In genomic region chr15:77013786-77014136, GRCh38 we compare ENCODE assay signal across 9 cellular contexts. TPM values are rescaled to one million over a fixed set of nuclear protein-coding genes. Genes with fewer than 3 reads are reported as not detected.
DNase-seq lines count a peak whose midpoint lies in the region; ATAC-seq and TF ChIP-seq lines count a peak whose summit lies in the region.
"Had no signal": no experiment of that assay in that cellular context is flagged by ENCODE, and none has a peak within 500 bp of the region (broad histone marks: within the 10 kb centered on the region; RNA-seq: fewer than 3 reads in every experiment).

No MANE protein-coding gene starts in this region.

- no TSS peak for BruUV-seq in A673 (replicated peaks; lab: Mats Ljungman, UMichigan)

- TF ChIP-seq POLR2A in right lobe of liver (IDR thresholded peaks at IDR 0.05), result no peak

- DNase-seq in GM10266 (ENCODE audit: extremely low spot score), result peak; percentile 78
- peak; percentile 93 for DNase-seq in activated CD4-positive, alpha-beta memory T cell treated with anti-CD3 and anti-CD28 coated beads, Interleukin-2, amount 10 ng/mL, durations not matched to agents 7 days and 5 days
- DNase-seq in right lobe of liver, result no peak
- DNase-seq in HUDEP-2 (lab: John Stamatoyannopoulos, UW; ENCODE audit: unreplicated experiment in 76 of 76), result no peak
- DNase-seq in A673 (ENCODE audit: low spot score), result no peak

- POLR2A ChIA-PET in activated CD4-positive, alpha-beta memory T cell treated with anti-CD3 and anti-CD28 coated beads, Interleukin-2, amount 10 ng/mL, durations not matched to agents 7 days and 5 days (lab: Charles Lee), result interaction anchor here (0.7 to 8.5 kb wide), 10 partner anchors 9 to 109 kb away, joined by 3 to 188 read pairs (median 6); partner anchors contain the start of gene PSTPIP1
- POLR2A ChIA-PET in A673 (lab: Charles Lee; ENCODE audit: low non-redundant PET), result no interaction called here

- H3K4me1 Mint-ChIP-seq in activated CD4-positive, alpha-beta memory T cell treated with anti-CD3 and anti-CD28 coated beads, Interleukin-2, amount 10 ng/mL, durations not matched to agents 7 days and 5 days, result peaks cover 90% of the 10 kb centered on the region
- H3K4me1 Mint-ChIP-seq: brain had no signal

- no peaks in the 10 kb centered on the region for H3K9me3 ChIP-seq in right lobe of liver
- no peaks in the 10 kb centered on the region for H3K9me3 ChIP-seq in thymus (ENCODE audit: control insufficient read depth)
- no peaks in the 10 kb centered on the region for H3K9me3 ChIP-seq in A673 (ENCODE audit: low read depth, low read length, poor library complexity, severe bottlenecking)

- H3K27ac Mint-ChIP-seq in activated CD4-positive, alpha-beta memory T cell treated with anti-CD3 and anti-CD28 coated beads, Interleukin-2, amount 10 ng/mL, durations not matched to agents 7 days and 5 days, result peak overlapping the region; percentile 96
- H3K27ac Mint-ChIP-seq: brain had no signal

- H3K4me1 ChIP-seq in right lobe of liver (no peaks in the 10 kb centered on the region), thymus (ENCODE audit: control insufficient read depth, insufficient read depth, low read length) (peaks cover 9% of the 10 kb centered on the region), A673 (ENCODE audit: insufficient read depth, low read length, poor library complexity, severe bottlenecking) (no peaks in the 10 kb centered on the region)

- peak overlapping the region; percentile 68 for H3K4me3 Mint-ChIP-seq in activated CD4-positive, alpha-beta memory T cell treated with anti-CD3 and anti-CD28 coated beads, Interleukin-2, amount 10 ng/mL, durations not matched to agents 7 days and 5 days
- H3K4me3 Mint-ChIP-seq: brain had no signal

- H3K27me3 ChIP-seq in right lobe of liver (no peaks in the 10 kb centered on the region), thymus (ENCODE audit: control insufficient read depth, insufficient read depth) (no peaks in the 10 kb centered on the region), A673 (replicated peaks; ENCODE audit: insufficient read depth, low read depth, low read length, poor library complexity) (no peaks in the 10 kb centered on the region)

- no peak for TF ChIP-seq CTCF in GM10266 (IDR thresholded peaks at IDR 0.05; ENCODE audit: control insufficient read depth, insufficient read depth, low read depth, missing control alignments)
- no peak for TF ChIP-seq CTCF in right lobe of liver (IDR thresholded peaks at IDR 0.05)
- TF ChIP-seq CTCF in A673 (conservative IDR thresholded peaks at IDR 0.05; ENCODE audit: low read depth, low read length), result no peak

- no peaks in the 10 kb centered on the region for H3K9me3 Mint-ChIP-seq in activated CD4-positive, alpha-beta memory T cell treated with anti-CD3 and anti-CD28 coated beads, Interleukin-2, amount 10 ng/mL, durations not matched to agents 7 days and 5 days
- H3K9me3 Mint-ChIP-seq: brain had no signal

- intact Hi-C loops in right lobe of liver (cut with DNase I) (no loop called here), A673 (cut with micrococcal nuclease; ENCODE audit: unreplicated experiment) (no loop called here)

- no peak overlapping the region for H3K4me3 ChIP-seq in right lobe of liver
- H3K4me3 ChIP-seq in thymus (ENCODE audit: low read length), result no peak overlapping the region
- H3K4me3 ChIP-seq in A673 (ENCODE audit: low read depth, low read length, poor library complexity, severe bottlenecking), result no peak overlapping the region

- whole genome bisulfite sequencing in right lobe of liver (ENCODE audit: insufficient coverage, low coverage, low lambda C conversion rate, missing lambda C conversion rate), result 61% methylated on average over 4 of the region's 5 CpGs
- 71% methylated on average over 5 of the region's 5 CpGs for WGBS in thymus

- no peaks in the 10 kb centered on the region for H3K27me3 Mint-ChIP-seq in activated CD4-positive, alpha-beta memory T cell treated with anti-CD3 and anti-CD28 coated beads, Interleukin-2, amount 10 ng/mL, durations not matched to agents 7 days and 5 days

- CTCF ChIA-PET in activated CD4-positive, alpha-beta memory T cell treated with anti-CD3 and anti-CD28 coated beads, Interleukin-2, amount 10 ng/mL, durations not matched to agents 7 days and 5 days (lab: Charles Lee), result interaction anchor here (1.1 to 2.2 kb wide), 9 partner anchors 9 to 76 kb away, joined by 3 to 41 read pairs (median 7); partner anchors contain the start of gene PSTPIP1
- CTCF ChIA-PET in A673 (lab: Charles Lee), result no interaction called here

- H3K36me3 ChIP-seq in right lobe of liver (no peaks in the 10 kb centered on the region), thymus (ENCODE audit: control insufficient read depth, insufficient read depth) (peaks cover 5% of the 10 kb centered on the region), A673 (ENCODE audit: insufficient read depth, low read length, poor library complexity, severe bottlenecking) (no peaks in the 10 kb centered on the region)

- H3K36me3 Mint-ChIP-seq in activated CD4-positive, alpha-beta memory T cell treated with anti-CD3 and anti-CD28 coated beads, Interleukin-2, amount 10 ng/mL, durations not matched to agents 7 days and 5 days (ENCODE audit: low read depth), result peaks cover 59% of the 10 kb centered on the region
- H3K36me3 Mint-ChIP-seq: brain had no signal

- ATAC-seq in HG03060 (IDR thresholded peaks at IDR 0.05; ENCODE audit: low read depth, unreplicated experiment) (peak; percentile 24), right lobe of liver (peak; percentile 19 to 49 (median 31)), SK-N-SH treated with all-trans-retinoic acid at 6 μM for 48 hours (no peak)

- H3K27ac ChIP-seq in right lobe of liver (no peak overlapping the region), thymus (ENCODE audit: low read depth) (peak overlapping the region; percentile 42), A673 (ENCODE audit: low read depth, low read length, poor library complexity, severe bottlenecking) (no peak overlapping the region)

TF ChIP-seq in SK-N-SH treated with all-trans-retinoic acid at 6 μM for 48 hours, 23 proteins besides CTCF, POLR2A, EP300 and RAD21:
- no peak for TF ChIP-seq ZNF8 (CRISPR knock-in tag; IDR thresholded peaks at IDR 0.05)
- TF ChIP-seq ZNF70 (CRISPR knock-in tag; IDR thresholded peaks at IDR 0.05), result no peak
- TF ChIP-seq ZNF565 (CRISPR knock-in tag; conservative IDR thresholded peaks at IDR 0.05; ENCODE audit: low read depth), result no peak
- no peak for TF ChIP-seq OSR1 (CRISPR knock-in tag; IDR thresholded peaks at IDR 0.05)
- TF ChIP-seq TSHZ2 (CRISPR knock-in tag; IDR thresholded peaks at IDR 0.05), result no peak
- TF ChIP-seq POU6F1 (CRISPR knock-in tag; IDR thresholded peaks at IDR 0.05; ENCODE audit: borderline replicate concordance, low read depth), result no peak
- no peak for TF ChIP-seq SNAI2 (CRISPR knock-in tag; IDR thresholded peaks at IDR 0.05)
- no peak for TF ChIP-seq ARNTL (CRISPR knock-in tag; IDR thresholded peaks at IDR 0.05; ENCODE audit: borderline replicate concordance, low read depth)
- TF ChIP-seq PPARA (CRISPR knock-in tag; IDR thresholded peaks at IDR 0.05; ENCODE audit: borderline replicate concordance), result no peak
- no peak for TF ChIP-seq TOX (CRISPR knock-in tag; IDR thresholded peaks at IDR 0.05; ENCODE audit: borderline replicate concordance)

RNA-seq across cellular contexts. Expression of gene PSTPIP1, which starts 18.8 kb away (rescaled TPM):
- total RNA-seq in activated CD4-positive, alpha-beta memory T cell treated with anti-CD3 and anti-CD28 coated beads, Interleukin-2, amount 10 ng/mL, durations not matched to agents 7 days and 5 days, result 100 to 1,000 TPM; 181 to 187 TPM
- total RNA-seq in right lobe of liver, result 1 to 10 TPM; 1.2 to 4.9 (median 2.2) TPM
- 54.8 TPM for polyA plus RNA-seq in thymus
- not detected in 2 replicates for total RNA-seq in A673 (2021)

RNA-seq across cellular contexts. Expression of gene TSPAN3, which starts 57.1 kb away (rescaled TPM):
- 10 to 100 TPM; 12.4 to 13.9 TPM for total RNA-seq in activated CD4-positive, alpha-beta memory T cell treated with anti-CD3 and anti-CD28 coated beads, Interleukin-2, amount 10 ng/mL, durations not matched to agents 7 days and 5 days
- total RNA-seq in right lobe of liver, result 100 to 1,000 TPM in 1 of 6 experiments, 10 to 100 TPM in 5; 35.6 to 103 (median 63.2) TPM
- polyA plus RNA-seq in thymus, result 127 TPM
- 219 and 224 TPM in 2 replicates for total RNA-seq in A673 (2021)

Comparison
In these comparisons a context has a peak if more than half of its experiments do, and no peak if none do; other contexts are left out.
1. DNase-seq: peak in GM10266 (single experiment) and activated CD4-positive, alpha-beta memory T cell treated with anti-CD3 and anti-CD28 coated beads, Interleukin-2, amount 10 ng/mL, durations not matched to agents 7 days and 5 days (single experiment); none in right lobe of liver (0 of 3), HUDEP-2 (0 of 76) and A673 (single experiment).
2. RNA of gene PSTPIP1, which starts 18.8 kb away (total RNA-seq): 181 to 187 TPM in activated CD4-positive, alpha-beta memory T cell treated with anti-CD3 and anti-CD28 coated beads, Interleukin-2, amount 10 ng/mL, durations not matched to agents 7 days and 5 days; 1.2 to 4.9 TPM in right lobe of liver and not detected in A673; every median in the first group is over 10 times any median in the second.